Comparison of ENCODE assay signal across 8 cellular contexts in the genomic region with DNA sequence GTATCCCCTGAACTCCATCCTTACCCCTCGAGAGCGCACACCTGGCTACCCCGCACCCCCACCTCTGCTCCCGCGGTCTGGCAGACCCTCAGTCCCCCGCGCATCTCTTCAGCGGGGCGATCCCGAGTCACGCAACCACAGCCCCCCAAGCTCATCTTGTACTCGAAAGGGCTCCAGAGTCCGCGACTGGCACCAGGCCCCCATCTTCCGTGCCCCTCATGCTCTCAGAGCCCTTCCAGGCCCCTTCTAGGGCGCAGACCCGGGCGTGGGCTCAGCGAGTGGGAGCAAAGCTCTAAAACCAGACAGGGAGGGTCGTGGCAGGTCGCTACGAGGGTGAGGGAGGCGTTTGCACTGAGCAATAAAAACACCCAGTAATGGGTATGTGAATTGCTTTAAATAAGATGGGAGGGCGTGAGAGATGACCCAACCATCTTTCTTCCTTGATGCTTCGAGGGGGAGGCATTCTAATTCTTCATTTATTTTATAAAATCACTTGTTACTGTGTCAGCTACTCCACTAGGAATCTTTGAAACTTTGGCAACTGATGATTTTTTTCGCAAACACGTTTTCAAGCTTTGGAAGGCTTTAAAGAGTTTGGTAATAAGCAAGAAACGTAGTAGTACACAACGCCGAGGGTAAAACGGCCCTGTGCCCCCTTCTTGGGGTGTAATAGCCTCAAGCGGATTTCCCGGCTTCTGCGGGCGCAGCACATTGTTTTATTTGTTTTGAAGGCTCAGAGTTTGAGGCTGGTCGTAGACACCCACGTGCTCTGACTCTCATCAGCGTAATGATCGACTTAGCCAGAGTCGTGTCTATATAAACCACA. TPM values are rescaled to one million over a fixed set of nuclear protein-coding genes. Genes with fewer than 3 reads are reported as not detected.
DNase-seq lines count a peak whose midpoint lies in the region; ATAC-seq and TF ChIP-seq lines count a peak whose summit lies in the region.

No MANE protein-coding gene starts in this region.

- H3K27ac Mint-ChIP-seq in activated CD8-positive, alpha-beta T cell treated with anti-CD3 and anti-CD28 coated beads for 36 hours: peak overlapping the region; percentile 95

- H3K27me3 ChIP-seq in esophagus (ENCODE audit: control insufficient read depth in 1 of 2, insufficient read depth in 2 of 2, low read length in 2 of 2) (peaks cover 0 to 3% of the 10 kb centered on the region in 2 donors), trophoblast cell (ENCODE audit: insufficient read depth, low read length) (peaks cover 25% of the 10 kb centered on the region)

- H3K18ac ChIP-seq in trophoblast cell (ENCODE audit: low read length): no peak overlapping the region

- peaks cover 5% of the 10 kb centered on the region for H3K79me2 ChIP-seq in trophoblast cell (ENCODE audit: control insufficient read depth, insufficient read depth, low read length, poor library complexity)

- no peak overlapping the region for H2AFZ ChIP-seq in trophoblast cell (ENCODE audit: insufficient read depth, low read length, poor library complexity)

- no peaks in the 10 kb centered on the region for H3K36me3 ChIP-seq in esophagus (ENCODE audit: control insufficient read depth in 2 of 2, insufficient read depth in 2 of 2, low read length in 1 of 2)
- no peaks in the 10 kb centered on the region for H3K36me3 ChIP-seq in trophoblast cell (ENCODE audit: control insufficient read depth in 1 of 2, insufficient read depth in 2 of 2, low read length in 2 of 2)

- no peak overlapping the region for H2BK12ac ChIP-seq in trophoblast cell (ENCODE audit: low read length)

- no peaks in the 10 kb centered on the region for H3K9me3 ChIP-seq in esophagus (ENCODE audit: control insufficient read depth in 2 of 2, insufficient read depth in 1 of 2, low read depth in 1 of 2, low read length in 1 of 2)
- no peaks in the 10 kb centered on the region for H3K9me3 ChIP-seq in trophoblast cell (ENCODE audit: insufficient read depth, low read depth, low read length)

- peak; percentile 26 to 44 for ATAC-seq in activated CD4-positive, CD25-positive, alpha-beta regulatory T cell treated with anti-CD3 and anti-CD28 coated beads, Interleukin-2, amount 50 U/mL, for 24 hours
- peak; percentile 17 for ATAC-seq in activated CD8-positive, alpha-beta T cell treated with anti-CD3 and anti-CD28 coated beads for 36 hours
- ATAC-seq in HG03095 (IDR thresholded peaks at IDR 0.05; ENCODE audit: unreplicated experiment) (no peak), HG03039 (IDR thresholded peaks at IDR 0.05; ENCODE audit: unreplicated experiment) (no peak)

- no peak overlapping the region for H3K4ac ChIP-seq in trophoblast cell (ENCODE audit: low read depth, low read length)

- no peak overlapping the region for H2BK5ac ChIP-seq in trophoblast cell (ENCODE audit: low read depth, low read length, poor library complexity)

- H2BK120ac ChIP-seq in trophoblast cell (ENCODE audit: insufficient read depth, low read length, poor library complexity): peak overlapping the region; percentile 14

- H4K91ac ChIP-seq in trophoblast cell (ENCODE audit: low read depth, low read length): no peak overlapping the region

- peak overlapping the region; percentile 47 for H3K4me2 ChIP-seq in trophoblast cell (ENCODE audit: low read length)

- WGBS in esophagus, 2 donors: 8 to 10% methylated on average over 37 to 40 of the region's 40 CpGs
- no CpG with 5 or more reads among the region's 40 CpGs for WGBS in trophoblast cell (ENCODE audit: extremely low coverage, insufficient coverage, insufficient read length)

- POLR2A ChIA-PET in activated CD8-positive, alpha-beta T cell treated with anti-CD3 and anti-CD28 coated beads for 36 hours (lab: Charles Lee): interaction anchor here (0.6 to 3.4 kb wide), 7 partner anchors 12 to 1827 kb away, joined by 3 to 20 read pairs (median 3); partner anchors contain the start of gene SUPT3H

- H3K27ac ChIP-seq in esophagus (ENCODE audit: low read depth in 2 of 2, low read length in 1 of 2) (no peak overlapping the region), trophoblast cell (ENCODE audit: low read depth, low read length) (no peak overlapping the region)

- H3K4me3 Mint-ChIP-seq in activated CD8-positive, alpha-beta T cell treated with anti-CD3 and anti-CD28 coated beads for 36 hours: peak overlapping the region; percentile 94

- H3K4me1 Mint-ChIP-seq in activated CD8-positive, alpha-beta T cell treated with anti-CD3 and anti-CD28 coated beads for 36 hours (ENCODE audit: low read depth): peaks cover 42% of the 10 kb centered on the region

- intact Hi-C loops in activated CD8-positive, alpha-beta T cell treated with anti-CD3 and anti-CD28 coated beads for 36 hours (cut with micrococcal nuclease): loop anchor here (5.0 kb wide), 3 partner anchors 67 to 768 kb away; no protein-coding TSS in a partner anchor

- no peak for TF ChIP-seq CTCF in activated CD8-positive, alpha-beta T cell treated with anti-CD3 and anti-CD28 coated beads for 36 hours (IDR thresholded peaks at IDR 0.05)

- H3K14ac ChIP-seq in trophoblast cell (ENCODE audit: low read length): no peak overlapping the region

- H3K4me3 ChIP-seq in esophagus (ENCODE audit: low read depth in 1 of 2, low read length in 2 of 2) (peak overlapping the region; percentile 13 to 28), trophoblast cell (ENCODE audit: low read depth, low read length) (peak overlapping the region; percentile 0)

- H3K27me3 Mint-ChIP-seq in activated CD8-positive, alpha-beta T cell treated with anti-CD3 and anti-CD28 coated beads for 36 hours: no peaks in the 10 kb centered on the region

- no peak overlapping the region for H4K8ac ChIP-seq in trophoblast cell (ENCODE audit: low read depth, low read length)

- H3K79me1 ChIP-seq in trophoblast cell (ENCODE audit: low read length): peaks cover 21% of the 10 kb centered on the region

- CTCF ChIA-PET in activated CD8-positive, alpha-beta T cell treated with anti-CD3 and anti-CD28 coated beads for 36 hours (lab: Charles Lee): interaction anchor here (0.6 to 3.6 kb wide), 16 partner anchors 18 to 945 kb away, joined by 3 to 16 read pairs (median 4); no protein-coding TSS in a partner anchor

- H3K4me1 ChIP-seq in esophagus (ENCODE audit: control insufficient read depth in 2 of 2, insufficient read depth in 2 of 2, low read length in 1 of 2): peaks cover 8 to 10% of the 10 kb centered on the region in 2 donors
- peaks cover 11 to 17% of the 10 kb centered on the region in 2 experiments for H3K4me1 ChIP-seq in trophoblast cell (ENCODE audit: control insufficient read depth in 1 of 2, insufficient read depth in 2 of 2, low read length in 2 of 2)

- H3K9ac ChIP-seq in trophoblast cell (ENCODE audit: low read length): peak overlapping the region; percentile 18

- H2AK5ac ChIP-seq in trophoblast cell (ENCODE audit: low read length): no peak overlapping the region

- no peaks in the 10 kb centered on the region for H3K9me3 Mint-ChIP-seq in activated CD8-positive, alpha-beta T cell treated with anti-CD3 and anti-CD28 coated beads for 36 hours

- no peak overlapping the region for H4K12ac ChIP-seq in trophoblast cell (ENCODE audit: low read depth, low read length)

- peaks cover 2% of the 10 kb centered on the region for H3K36me3 Mint-ChIP-seq in activated CD8-positive, alpha-beta T cell treated with anti-CD3 and anti-CD28 coated beads for 36 hours (ENCODE audit: low read depth)

- no peak for DNase-seq in activated CD4-positive, CD25-positive, alpha-beta regulatory T cell (lab: John Stamatoyannopoulos, UW)
- peak; percentile 82 for DNase-seq in activated CD8-positive, alpha-beta T cell treated with anti-CD3 and anti-CD28 coated beads for 36 hours
- DNase-seq in trophoblast cell: no peak
- no peak for DNase-seq in SHP77 treated with DMSO at 0.1 percent for 48 hours (lab: John Stamatoyannopoulos, UW)

- no peak overlapping the region for H3K23ac ChIP-seq in trophoblast cell (ENCODE audit: low read length)

RNA-seq across cellular contexts. Expression of gene SUPT3H, which starts 42.6 kb away (rescaled TPM):
- total RNA-seq in activated CD8-positive, alpha-beta T cell treated with anti-CD3 and anti-CD28 coated beads for 36 hours: 10 to 100 TPM; 20.0 to 20.2 TPM
- polyA plus RNA-seq in esophagus: 1 to 10 TPM; 2.8 to 3.6 TPM
- 16.5 and 16.8 TPM in 2 replicates for polyA plus RNA-seq in trophoblast cell (2013)

Comparison
In these comparisons a context has a peak if more than half of its experiments do, and no peak if none do; other contexts are left out.
1. ATAC-seq: peak in activated CD4-positive, CD25-positive, alpha-beta regulatory T cell treated with anti-CD3 and anti-CD28 coated beads, Interleukin-2, amount 50 U/mL, for 24 hours (2 of 2) and activated CD8-positive, alpha-beta T cell treated with anti-CD3 and anti-CD28 coated beads for 36 hours (single experiment); none in HG03095 (single experiment) and HG03039 (single experiment).